In genomic region chrX:137033774-137034507, GRCh38 we compare ENCODE assay signal across 12 cellular contexts. TPM values are rescaled to one million over a fixed set of nuclear protein-coding genes. Genes with fewer than 3 reads are reported as not detected.
DNase-seq lines count a peak whose midpoint lies in the region; ATAC-seq and TF ChIP-seq lines count a peak whose summit lies in the region.
"Had no signal": no experiment of that assay in that cellular context is flagged by ENCODE, and none has a peak within 500 bp of the region (broad histone marks: within the 10 kb centered on the region; RNA-seq: fewer than 3 reads in every experiment).

Gene GPR101 (minus strand): TSS chrX:137033995. CDS start chrX:137031674, 2,321 bp downstream.

- no peaks in the 10 kb centered on the region for H3F3A ChIP-seq in SU-DHL-6 (ENCODE audit: insufficient read depth)

- no peaks in the 10 kb centered on the region for H3K9me3 Mint-ChIP-seq in type B pancreatic cell
- peaks cover 8% of the 10 kb centered on the region for H3K9me3 Mint-ChIP-seq in Caco-2 (ENCODE audit: unreplicated experiment)

- peak within 1 kb of the TSS; percentile 23 for H3K4me3 ChIP-seq in left ventricle myocardium inferior
- peak within 1 kb of the TSS; percentile 55 for H3K4me3 ChIP-seq in SU-DHL-6 (ENCODE audit: insufficient read depth, low read length, poor library complexity, severe bottlenecking)
- peak within 1 kb of the TSS; percentile 43 for H3K4me3 ChIP-seq in iPS-18a (ENCODE audit: low read length)
- H3K4me3 ChIP-seq in osteoblast (ENCODE audit: insufficient read depth, low read length): no peak within 1 kb of the TSS
- no peak within 1 kb of the TSS for H3K4me3 ChIP-seq in Caco-2 (ENCODE audit: low read depth, low read length)

- ATAC-seq in left ventricle myocardium superior: no peak

- intact Hi-C loops in left ventricle myocardium inferior (cut with micrococcal nuclease) (no loop called here), left ventricle myocardium superior (cut with micrococcal nuclease) (no loop called here), Caco-2 (cut with micrococcal nuclease; ENCODE audit: unreplicated experiment) (no loop called here)

- H3K9me2 ChIP-seq in SU-DHL-6 (replicated peaks; ENCODE audit: insufficient read depth, low read length): no peaks in the 10 kb centered on the region

- H3K4me2 ChIP-seq in SU-DHL-6 (ENCODE audit: low read depth, low read length, poor library complexity, severe bottlenecking): peak within 1 kb of the TSS; percentile 81
- H3K4me2 ChIP-seq in osteoblast (ENCODE audit: insufficient read depth, low read length): no peak within 1 kb of the TSS

- H3K36me3 ChIP-seq in left ventricle myocardium inferior (no peaks in the 10 kb centered on the region), SU-DHL-6 (ENCODE audit: low read length) (no peaks in the 10 kb centered on the region), iPS-18a (ENCODE audit: control insufficient read depth, low read depth, low read length) (no peaks in the 10 kb centered on the region), osteoblast (ENCODE audit: insufficient read depth, low read length) (no peaks in the 10 kb centered on the region), Caco-2 (ENCODE audit: control insufficient read depth, insufficient read depth, low read length) (no peaks in the 10 kb centered on the region)
- H3K36me3 ChIP-seq: lower lobe of right lung, right lobe of liver had no signal

- no peaks in the 10 kb centered on the region for H3K79me2 ChIP-seq in SU-DHL-6 (ENCODE audit: insufficient read depth, low read length)
- H3K79me2 ChIP-seq in osteoblast (ENCODE audit: insufficient read depth, low read length): no peaks in the 10 kb centered on the region

- CTCF ChIA-PET in Caco-2 (lab: Charles Lee): no interaction called here

- no peaks in the 10 kb centered on the region for H3K36me3 Mint-ChIP-seq in type B pancreatic cell
- no peaks in the 10 kb centered on the region for H3K36me3 Mint-ChIP-seq in Caco-2 (ENCODE audit: insufficient read depth, unreplicated experiment)

- no peaks in the 10 kb centered on the region for H4K20me1 ChIP-seq in SU-DHL-6 (ENCODE audit: low read depth, low read length)
- no peaks in the 10 kb centered on the region for H4K20me1 ChIP-seq in osteoblast (ENCODE audit: insufficient read depth, low read length)

- H3K9ac ChIP-seq in SU-DHL-6 (ENCODE audit: low read length) (no peak within 1 kb of the TSS), iPS-18a (ENCODE audit: low read length) (no peak within 1 kb of the TSS)

- H3K27me3 ChIP-seq in left ventricle myocardium inferior (ENCODE audit: low read depth) (peaks cover 64% of the 10 kb centered on the region), SU-DHL-6 (ENCODE audit: low read length) (no peaks in the 10 kb centered on the region), iPS-18a (ENCODE audit: control insufficient read depth, insufficient read depth, low read length) (peaks cover 90% of the 10 kb centered on the region), osteoblast (ENCODE audit: insufficient read depth, low read length) (peaks cover 51% of the 10 kb centered on the region), Caco-2 (replicated peaks; ENCODE audit: control insufficient read depth, insufficient read depth, low read length) (no peaks in the 10 kb centered on the region)
- H3K27me3 ChIP-seq: right lobe of liver had no signal

- H3K9me3 ChIP-seq in left ventricle myocardium inferior (replicated peaks) (no peaks in the 10 kb centered on the region), SU-DHL-6 (ENCODE audit: insufficient read depth, low read length) (no peaks in the 10 kb centered on the region), iPS-18a (ENCODE audit: control insufficient read depth, low read depth, low read length) (peaks cover 16% of the 10 kb centered on the region), osteoblast (ENCODE audit: low read depth, low read length) (no peaks in the 10 kb centered on the region), Caco-2 (no peaks in the 10 kb centered on the region)
- H3K9me3 ChIP-seq: lower lobe of right lung, right lobe of liver had no signal

- H3K4me3 Mint-ChIP-seq in type B pancreatic cell (peak within 1 kb of the TSS; percentile 35), Caco-2 (ENCODE audit: unreplicated experiment) (no peak within 1 kb of the TSS)

- H3K4me1 ChIP-seq in left ventricle myocardium inferior (peaks cover 6% of the 10 kb centered on the region), iPS-18a (ENCODE audit: control insufficient read depth, low read depth, low read length) (no peaks in the 10 kb centered on the region), osteoblast (ENCODE audit: insufficient read depth, low read length) (peaks cover 13% of the 10 kb centered on the region), Caco-2 (no peaks in the 10 kb centered on the region)

- H3K27ac ChIP-seq in left ventricle myocardium inferior (replicated peaks): no peak within 1 kb of the TSS
- H3K27ac ChIP-seq in SU-DHL-6 (ENCODE audit: low read depth, low read length): no peak within 1 kb of the TSS
- H3K27ac ChIP-seq in iPS-18a (ENCODE audit: low read length): no peak within 1 kb of the TSS
- H3K27ac ChIP-seq in osteoblast (ENCODE audit: low read depth, low read length): no peak within 1 kb of the TSS
- H3K27ac ChIP-seq: lower lobe of right lung, right lobe of liver had no signal

- H3K4me1 Mint-ChIP-seq in type B pancreatic cell (ENCODE audit: unreplicated experiment) (no peaks in the 10 kb centered on the region), Caco-2 (ENCODE audit: low read depth, unreplicated experiment) (no peaks in the 10 kb centered on the region)

- BruUV-seq in Caco-2 (replicated peaks; lab: Mats Ljungman, UMichigan): no TSS peak

- DNase-seq in left ventricle myocardium inferior (no peak), left ventricle myocardium superior (no peak), type B pancreatic cell (ENCODE audit: extremely low spot score, unreplicated experiment) (no peak), osteoblast (ENCODE audit: insufficient read length, low spot score, missing footprints) (no peak), Caco-2 (no peak), Ammon's horn (ENCODE audit: low spot score) (no peak)
- DNase-seq: DMS153, lower lobe of right lung, NCI-H2107, right lobe of liver had no signal

- H3K27ac Mint-ChIP-seq in type B pancreatic cell (no peak within 1 kb of the TSS), Caco-2 (ENCODE audit: unreplicated experiment) (no peak within 1 kb of the TSS)

- POLR2A ChIA-PET in Caco-2 (lab: Charles Lee): no interaction called here

- TF ChIP-seq CTCF in left ventricle myocardium inferior (IDR thresholded peaks at IDR 0.05; ENCODE audit: borderline replicate concordance) (no peak), SU-DHL-6 (IDR thresholded peaks at IDR 0.05; ENCODE audit: insufficient read depth, low read length, poor library complexity, severe bottlenecking) (no peak), type B pancreatic cell (conservative IDR thresholded peaks at IDR 0.05) (no peak), osteoblast (IDR thresholded peaks at IDR 0.05; ENCODE audit: extremely low read depth, low read depth, low read length) (no peak), Caco-2 (IDR thresholded peaks at IDR 0.05; ENCODE audit: insufficient read depth in 1 of 2, low read depth in 1 of 2, low read length in 1 of 2, severe bottlenecking in 1 of 2, unreplicated experiment in 1 of 2) (no peak)

- H3K27me3 Mint-ChIP-seq in type B pancreatic cell: peaks cover 46% of the 10 kb centered on the region
- H3K27me3 Mint-ChIP-seq in Caco-2 (ENCODE audit: insufficient read depth, unreplicated experiment): peaks cover 21% of the 10 kb centered on the region

- H2AFZ ChIP-seq in SU-DHL-6 (ENCODE audit: low read depth, low read length, severe bottlenecking) (peak within 1 kb of the TSS; percentile 87), osteoblast (ENCODE audit: low read length) (no peak within 1 kb of the TSS)

RNA-seq across cellular contexts. Expression of gene GPR101, which starts in this region (rescaled TPM):
- not detected for total RNA-seq in left ventricle myocardium inferior
- total RNA-seq in left ventricle myocardium superior: not detected
- not detected in 2 replicates for total RNA-seq in type B pancreatic cell (ENCODE audit: low replicate concordance)
- total RNA-seq in osteoblast: not detected in 2 replicates
- not detected in 2 replicates for total RNA-seq in Caco-2 (2022)
- total RNA-seq: lower lobe of right lung, right lobe of liver had no signal

Comparison
In these comparisons a context has a peak if more than half of its experiments do, and no peak if none do; other contexts are left out.
1. H3K4me3 ChIP-seq: peak in left ventricle myocardium inferior (single experiment), SU-DHL-6 (single experiment) and iPS-18a (single experiment); none in osteoblast (single experiment) and Caco-2 (single experiment).